Comparison of ENCODE assay signal across 1 cellular context in genomic region chr1:94269921-94270320, GRCh38.
TF ChIP-seq lines count a peak whose summit lies in the region.

No MANE protein-coding gene starts in this region.

TF ChIP-seq in HepG2, 621 proteins besides CTCF, POLR2A, EP300 and RAD21:
- TF ChIP-seq JUND (CRISPR knock-in tag; IDR thresholded peaks at IDR 0.05), result no peak
- TF ChIP-seq SP2 (CRISPR knock-in tag; IDR thresholded peaks at IDR 0.05), result no peak
- TF ChIP-seq MAFF (IDR thresholded peaks at IDR 0.05; ENCODE audit: low read depth, low read length), result peak; percentile 89
- no peak for TF ChIP-seq MBNL3 (CRISPR knock-in tag; conservative IDR thresholded peaks at IDR 0.05)
- no peak for TF ChIP-seq SOX13 (IDR thresholded peaks at IDR 0.05)
- TF ChIP-seq SOX13 (CRISPR knock-in tag; conservative IDR thresholded peaks at IDR 0.05 in 1 of 2, IDR thresholded peaks at IDR 0.05 in 1 of 2), result no peak
- TF ChIP-seq MAFK (conservative IDR thresholded peaks at IDR 0.05 in 1 of 2, IDR thresholded peaks at IDR 0.05 in 1 of 2; ENCODE audit: low read length in 2 of 2), result peak; percentile 89 to 91
- TF ChIP-seq, protein P1, sequence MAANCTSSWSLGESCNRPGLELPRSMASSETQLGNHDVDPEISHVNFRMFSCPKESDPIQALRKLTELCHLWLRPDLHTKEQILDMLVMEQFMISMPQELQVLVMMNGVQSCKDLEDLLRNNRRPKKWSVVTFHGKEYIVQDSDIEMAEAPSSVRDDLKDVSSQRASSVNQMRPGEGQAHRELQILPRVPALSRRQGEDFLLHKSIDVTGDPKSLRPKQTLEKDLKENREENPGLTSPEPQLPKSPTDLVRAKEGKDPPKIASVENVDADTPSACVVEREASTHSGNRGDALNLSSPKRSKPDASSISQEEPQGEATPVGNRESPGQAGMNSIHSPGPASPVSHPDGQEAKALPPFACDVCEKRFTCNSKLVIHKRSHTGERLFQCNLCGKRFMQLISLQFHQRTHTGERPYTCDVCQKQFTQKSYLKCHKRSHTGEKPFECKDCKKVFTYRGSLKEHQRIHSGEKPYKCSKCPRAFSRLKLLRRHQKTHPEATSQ (CRISPR knock-in tag; IDR thresholded peaks at IDR 0.05; ENCODE audit: borderline replicate concordance), result no peak
- TF ChIP-seq NFATC3 (CRISPR knock-in tag; IDR thresholded peaks at IDR 0.05), result no peak
- no peak for TF ChIP-seq ZNF101 (CRISPR knock-in tag; IDR thresholded peaks at IDR 0.05; ENCODE audit: borderline replicate concordance, low read depth)
